ENCODE assay signal across 8 cellular contexts in genomic region chr5:134873494-134873893, GRCh38. TPM values are rescaled to one million over a fixed set of nuclear protein-coding genes. Genes with fewer than 3 reads are reported as not detected.
DNase-seq lines count a peak whose midpoint lies in the region; ATAC-seq and TF ChIP-seq lines count a peak whose summit lies in the region.

No MANE protein-coding gene starts in this region.

- no peaks in the 10 kb centered on the region for H3K9me2 ChIP-seq in Karpas-422 (replicated peaks; ENCODE audit: insufficient read depth, low read length)

- peak overlapping the region; percentile 97 for H3K27ac ChIP-seq in A673 (ENCODE audit: low read depth, low read length, poor library complexity, severe bottlenecking)
- H3K27ac ChIP-seq in Karpas-422 (ENCODE audit: low read length): peak overlapping the region; percentile 66
- H3K27ac ChIP-seq in aorta (ENCODE audit: low read depth in 1 of 2, low read length in 2 of 2): peak overlapping the region; percentile 0 to 67

- H3K4me1 Mint-ChIP-seq in activated naive CD8-positive, alpha-beta T cell treated with anti-CD3 and anti-CD28 coated beads, Interleukin-2, amount 10 ng/mL, durations not matched to agents 7 days and 5 days: peaks cover 25% of the 10 kb centered on the region
- H3K4me1 Mint-ChIP-seq in endothelial cell (ENCODE audit: unreplicated experiment): peaks cover 10% of the 10 kb centered on the region

- H3K9me3 ChIP-seq in A673 (ENCODE audit: low read depth, low read length, poor library complexity, severe bottlenecking): no peaks in the 10 kb centered on the region
- H3K9me3 ChIP-seq in Karpas-422 (ENCODE audit: low read length): no peaks in the 10 kb centered on the region
- H3K9me3 ChIP-seq in mucosa of stomach (ENCODE audit: control insufficient read depth, low read length): no peaks in the 10 kb centered on the region
- no peaks in the 10 kb centered on the region for H3K9me3 ChIP-seq in aorta (ENCODE audit: control insufficient read depth, low read length)

- H4K20me1 ChIP-seq in Karpas-422 (ENCODE audit: insufficient read depth, low read depth, low read length): no peaks in the 10 kb centered on the region

- H3K4me3 ChIP-seq in A673 (ENCODE audit: low read depth, low read length, poor library complexity, severe bottlenecking) (peak overlapping the region; percentile 71), Karpas-422 (ENCODE audit: low read length) (peak overlapping the region; percentile 82), mucosa of stomach (ENCODE audit: low read length) (peak overlapping the region; percentile 12), aorta (ENCODE audit: low read length in 2 of 2) (no peak overlapping the region)

- intact Hi-C loops in A673 (cut with micrococcal nuclease; ENCODE audit: unreplicated experiment): no loop called here
- intact Hi-C loops in aorta (cut with DNase I): no loop called here

- POLR2A ChIA-PET in A673 (lab: Charles Lee; ENCODE audit: low non-redundant PET): no interaction called here
- POLR2A ChIA-PET in activated naive CD8-positive, alpha-beta T cell treated with anti-CD3 and anti-CD28 coated beads, Interleukin-2, amount 10 ng/mL, durations not matched to agents 7 days and 5 days (lab: Charles Lee): interaction anchor here (0.6 to 2.8 kb wide), 16 partner anchors 8 to 773 kb away, joined by 3 to 21 read pairs (median 4); partner anchors contain the start of genes C5orf24, CAMLG, PCBD2 and PPP2CA

- H3K36me3 ChIP-seq in A673 (ENCODE audit: insufficient read depth, low read length, poor library complexity, severe bottlenecking): no peaks in the 10 kb centered on the region
- H3K36me3 ChIP-seq in Karpas-422 (ENCODE audit: insufficient read depth, low read length): peaks cover 4% of the 10 kb centered on the region; the same call in 1 of the 2 replicates
- H3K36me3 ChIP-seq in mucosa of stomach (ENCODE audit: control insufficient read depth, insufficient read depth, low read length): no peaks in the 10 kb centered on the region
- no peaks in the 10 kb centered on the region for H3K36me3 ChIP-seq in aorta (ENCODE audit: control insufficient read depth in 1 of 2, insufficient read depth in 2 of 2, low read length in 1 of 2)

- H3K9ac ChIP-seq in Karpas-422 (ENCODE audit: low read length) (peak overlapping the region; percentile 92), mucosa of stomach (ENCODE audit: low read length) (peak overlapping the region; percentile 68)

- no peaks in the 10 kb centered on the region for H3K27me3 Mint-ChIP-seq in activated naive CD8-positive, alpha-beta T cell treated with anti-CD3 and anti-CD28 coated beads, Interleukin-2, amount 10 ng/mL, durations not matched to agents 7 days and 5 days
- H3K27me3 Mint-ChIP-seq in endothelial cell (ENCODE audit: unreplicated experiment): peaks cover 2% of the 10 kb centered on the region

- CTCF ChIA-PET in A673 (lab: Charles Lee): no interaction called here

- H3K4me1 ChIP-seq in A673 (ENCODE audit: insufficient read depth, low read length, poor library complexity, severe bottlenecking) (peaks cover 10% of the 10 kb centered on the region), Karpas-422 (ENCODE audit: low read length) (peaks cover 45% of the 10 kb centered on the region), mucosa of stomach (ENCODE audit: control insufficient read depth, insufficient read depth, low read length) (peaks cover 12% of the 10 kb centered on the region), aorta (ENCODE audit: control insufficient read depth in 1 of 2, insufficient read depth in 2 of 2, low read length in 2 of 2) (no peaks in the 10 kb centered on the region)

- TSS peak; percentile 88 for BruUV-seq in A673 (replicated peaks; lab: Mats Ljungman, UMichigan)

- H3K36me3 Mint-ChIP-seq in activated naive CD8-positive, alpha-beta T cell treated with anti-CD3 and anti-CD28 coated beads, Interleukin-2, amount 10 ng/mL, durations not matched to agents 7 days and 5 days: peaks cover 7% of the 10 kb centered on the region
- no peaks in the 10 kb centered on the region for H3K36me3 Mint-ChIP-seq in endothelial cell (ENCODE audit: low read depth, unreplicated experiment)

- H3K4me3 Mint-ChIP-seq in activated naive CD8-positive, alpha-beta T cell treated with anti-CD3 and anti-CD28 coated beads, Interleukin-2, amount 10 ng/mL, durations not matched to agents 7 days and 5 days: peak overlapping the region; percentile 92
- no peak overlapping the region for H3K4me3 Mint-ChIP-seq in endothelial cell (ENCODE audit: unreplicated experiment)

- DNase-seq in A673 (ENCODE audit: low spot score) (peak; percentile 14), Karpas-422 (peak; percentile 78), aorta (no peak), endothelial cell (ENCODE audit: low spot score) (no peak)
- no peak for DNase-seq in activated naive CD8-positive, alpha-beta T cell treated with anti-CD3 and anti-CD28 coated beads, Interleukin-2, amount 10 ng/mL, durations not matched to agents 7 days and 5 days

- ATAC-seq in activated naive CD8-positive, alpha-beta T cell treated with anti-CD3 and anti-CD28 coated beads, Interleukin-2, amount 10 ng/mL, durations not matched to agents 7 days and 5 days (ENCODE audit: low read depth): no peak
- no peak for ATAC-seq in aorta (ENCODE audit: low FRiP score)
- no peak for ATAC-seq in HG02610 (IDR thresholded peaks at IDR 0.05; ENCODE audit: unreplicated experiment)
- ATAC-seq in GM18861 (IDR thresholded peaks at IDR 0.05; ENCODE audit: unreplicated experiment): no peak

- 73 to 76% methylated on average over 6 of the region's 6 CpGs for WGBS in aorta, 2 donors

- no peaks in the 10 kb centered on the region for H3K9me3 Mint-ChIP-seq in activated naive CD8-positive, alpha-beta T cell treated with anti-CD3 and anti-CD28 coated beads, Interleukin-2, amount 10 ng/mL, durations not matched to agents 7 days and 5 days
- H3K9me3 Mint-ChIP-seq in endothelial cell (ENCODE audit: unreplicated experiment): no peaks in the 10 kb centered on the region

- peaks cover 42% of the 10 kb centered on the region for H3K79me2 ChIP-seq in Karpas-422 (ENCODE audit: low read length)

- H2AFZ ChIP-seq in Karpas-422 (ENCODE audit: low read length): peak overlapping the region; percentile 40

- no peaks in the 10 kb centered on the region for H3K27me3 ChIP-seq in A673 (replicated peaks; ENCODE audit: insufficient read depth, low read depth, low read length, poor library complexity)
- no peaks in the 10 kb centered on the region for H3K27me3 ChIP-seq in Karpas-422 (ENCODE audit: low read length)
- no peaks in the 10 kb centered on the region for H3K27me3 ChIP-seq in mucosa of stomach (ENCODE audit: control insufficient read depth, insufficient read depth, low read length)
- H3K27me3 ChIP-seq in aorta (ENCODE audit: control insufficient read depth in 1 of 2, insufficient read depth in 2 of 2, low read length in 1 of 2): no peaks in the 10 kb centered on the region

- H3K4me2 ChIP-seq in Karpas-422 (ENCODE audit: low read depth, low read length, poor library complexity, severe bottlenecking): peak overlapping the region; percentile 87

- peak overlapping the region; percentile 90 for H3K27ac Mint-ChIP-seq in activated naive CD8-positive, alpha-beta T cell treated with anti-CD3 and anti-CD28 coated beads, Interleukin-2, amount 10 ng/mL, durations not matched to agents 7 days and 5 days
- no peak overlapping the region for H3K27ac Mint-ChIP-seq in endothelial cell (ENCODE audit: unreplicated experiment)

- TF ChIP-seq CTCF in A673 (conservative IDR thresholded peaks at IDR 0.05; ENCODE audit: low read depth, low read length): no peak
- TF ChIP-seq CTCF in endothelial cell (IDR thresholded peaks at IDR 0.05; ENCODE audit: unreplicated experiment): no peak

RNA-seq across cellular contexts. Expression of gene TXNDC15, which starts 0.7 kb away (rescaled TPM):
- total RNA-seq in A673 (2021) (40.7 and 42.0 TPM in 2 replicates), aorta (10 to 100 TPM; 79.2 to 79.6 TPM), endothelial cell (ENCODE audit: unreplicated experiment) (40.5 TPM)
- total RNA-seq in Karpas-422 (2014; rRNA removed; shearing (Covaris generic); ENCODE audit: low replicate concordance): 52.2 and 90.3 TPM in 2 replicates
- 10 to 100 TPM; 37.7 to 41.1 TPM for total RNA-seq in activated naive CD8-positive, alpha-beta T cell treated with anti-CD3 and anti-CD28 coated beads, Interleukin-2, amount 10 ng/mL, durations not matched to agents 7 days and 5 days
- polyA plus RNA-seq in aorta: 100 to 1,000 TPM in 1 of 2 donors, 10 to 100 TPM in 1; 67.7 to 122 TPM

RNA-seq across cellular contexts. Expression of gene C5orf24, which starts 27.7 kb away (rescaled TPM):
- 66.4 and 67.6 TPM in 2 replicates for total RNA-seq in A673 (2021)
- total RNA-seq in Karpas-422 (2014; rRNA removed; shearing (Covaris generic); ENCODE audit: low replicate concordance): 23.4 and 43.3 TPM in 2 replicates
- total RNA-seq in activated naive CD8-positive, alpha-beta T cell treated with anti-CD3 and anti-CD28 coated beads, Interleukin-2, amount 10 ng/mL, durations not matched to agents 7 days and 5 days: 10 to 100 TPM; 32.4 to 37.0 TPM
- 10 to 100 TPM; 59.0 to 71.4 TPM for total RNA-seq in aorta
- polyA plus RNA-seq in aorta: 10 to 100 TPM; 32.6 to 33.3 TPM
- total RNA-seq in endothelial cell (ENCODE audit: unreplicated experiment): 43.5 TPM

RNA-seq across cellular contexts. Expression of gene PCBD2, which starts 31.4 kb away (rescaled TPM):
- 13.8 and 14.6 TPM in 2 replicates for total RNA-seq in A673 (2021)
- total RNA-seq in Karpas-422 (2014; rRNA removed; shearing (Covaris generic); ENCODE audit: low replicate concordance): 10.4 and 14.4 TPM in 2 replicates
- total RNA-seq in activated naive CD8-positive, alpha-beta T cell treated with anti-CD3 and anti-CD28 coated beads, Interleukin-2, amount 10 ng/mL, durations not matched to agents 7 days and 5 days: 10 to 100 TPM; 14.4 to 15.2 TPM
- 1 to 10 TPM; 7.5 to 9.2 TPM for total RNA-seq in aorta
- 1 to 10 TPM; 2.8 to 2.9 TPM for polyA plus RNA-seq in aorta
- total RNA-seq in endothelial cell (ENCODE audit: unreplicated experiment): 7.7 TPM

Comparison
In these comparisons a context has a peak if more than half of its experiments do, and no peak if none do; other contexts are left out.
1. DNase-seq: peak in A673 (single experiment) and Karpas-422 (single experiment); none in activated naive CD8-positive, alpha-beta T cell treated with anti-CD3 and anti-CD28 coated beads, Interleukin-2, amount 10 ng/mL, durations not matched to agents 7 days and 5 days (single experiment), aorta (0 of 2) and endothelial cell (single experiment).
2. H3K27ac ChIP-seq: peak in every context shown above with its lines; median percentile 97 in A673; 66 in Karpas-422; 34 in aorta.
3. H3K4me3 ChIP-seq: peak in A673 (single experiment), Karpas-422 (single experiment) and mucosa of stomach (single experiment); none in aorta (0 of 2).